8 cellular contexts compared by ENCODE assay signal in the genomic region with DNA sequence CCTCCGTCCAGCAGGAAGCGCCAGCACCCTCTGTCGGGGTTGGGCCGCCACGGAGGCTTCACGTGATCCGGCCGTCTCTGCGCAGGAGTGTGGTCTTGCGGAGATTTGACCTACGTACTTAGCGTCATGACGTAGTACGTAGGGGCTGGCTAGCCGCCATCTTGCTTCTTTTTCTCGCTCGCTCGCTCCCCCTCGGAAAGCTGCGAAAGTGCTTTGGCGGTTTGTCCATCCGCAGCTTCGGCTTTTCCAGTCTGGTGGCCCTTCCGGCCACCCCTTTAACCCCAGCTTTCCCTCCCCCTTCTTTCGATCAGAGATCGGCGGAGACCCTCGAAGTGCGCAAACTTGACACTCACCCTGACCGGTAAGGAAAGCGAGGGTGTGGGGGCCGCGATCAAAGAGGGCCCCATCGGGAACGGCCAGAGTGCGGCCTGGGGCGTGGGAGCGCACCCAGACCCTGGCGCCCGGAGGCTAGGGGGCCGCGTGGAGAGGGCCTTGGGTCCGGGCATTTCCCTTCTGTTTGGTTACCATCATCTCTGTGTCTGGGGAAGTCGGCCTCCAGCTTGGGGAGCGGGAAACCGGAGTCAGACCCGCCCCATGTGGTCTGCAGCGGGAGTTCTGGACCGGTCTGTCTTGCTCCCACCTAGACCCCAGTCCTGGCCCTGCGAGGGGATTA. TPM values are rescaled to one million over a fixed set of nuclear protein-coding genes. Genes with fewer than 3 reads are reported as not detected.
DNase-seq lines count a peak whose midpoint lies in the region; ATAC-seq and TF ChIP-seq lines count a peak whose summit lies in the region.

A gene (plus strand): TSS at position 156 of the 673 bp plus-strand sequence. CDS start 26,559 bp downstream, outside the sequence.

- H3K9me3 Mint-ChIP-seq in activated CD4-positive, alpha-beta memory T cell treated with anti-CD3 and anti-CD28 coated beads, Interleukin-2, amount 10 ng/mL, durations not matched to agents 7 days and 5 days: no peaks in the 10 kb centered on the region

- H3K27ac ChIP-seq in duodenal mucosa (ENCODE audit: low read depth, low read length): peak within 1 kb of the TSS; percentile 98

- H3K9me3 ChIP-seq in duodenal mucosa (ENCODE audit: control insufficient read depth in 1 of 2, low read length in 2 of 2): no peaks in the 10 kb centered on the region

- H3K36me3 ChIP-seq in duodenal mucosa (ENCODE audit: control insufficient read depth in 1 of 2, insufficient read depth in 2 of 2, low read length in 2 of 2): no peaks in the 10 kb centered on the region

- no peaks in the 10 kb centered on the region for H3K27me3 Mint-ChIP-seq in activated CD4-positive, alpha-beta memory T cell treated with anti-CD3 and anti-CD28 coated beads, Interleukin-2, amount 10 ng/mL, durations not matched to agents 7 days and 5 days

- CTCF ChIA-PET in activated CD4-positive, alpha-beta memory T cell treated with anti-CD3 and anti-CD28 coated beads, Interleukin-2, amount 10 ng/mL, durations not matched to agents 7 days and 5 days (lab: Charles Lee): interaction anchor here (0.5 to 3.0 kb wide), 38 partner anchors 9 to 500 kb away, joined by 3 to 32 read pairs (median 4); a partner anchor contains a TSS

- H3K27ac Mint-ChIP-seq in activated CD4-positive, alpha-beta memory T cell treated with anti-CD3 and anti-CD28 coated beads, Interleukin-2, amount 10 ng/mL, durations not matched to agents 7 days and 5 days: peak within 1 kb of the TSS; percentile 99

- H3K4me1 ChIP-seq in duodenal mucosa (ENCODE audit: control insufficient read depth in 1 of 2, insufficient read depth in 2 of 2, low read length in 2 of 2): peaks cover 32% of the 10 kb centered on the region in 2 donors

- H3K27me3 ChIP-seq in duodenal mucosa (ENCODE audit: control insufficient read depth in 1 of 2, insufficient read depth in 2 of 2, low read length in 2 of 2): no peaks in the 10 kb centered on the region

- peak within 1 kb of the TSS; percentile 98 to 99 for H3K9ac ChIP-seq in duodenal mucosa (ENCODE audit: low read depth in 1 of 2, low read length in 2 of 2)

- H3K4me3 ChIP-seq in duodenal mucosa (ENCODE audit: low read depth in 1 of 2, low read length in 2 of 2) (peak within 1 kb of the TSS; percentile 83 to 90), lower leg skin (ENCODE audit: low read depth, poor library complexity, severe bottlenecking) (peak within 1 kb of the TSS; percentile 99)

- TF ChIP-seq POLR2A in lower leg skin (IDR thresholded peaks at IDR 0.05): peak in 1 of 2 donors; percentile 61

- WGBS in lower leg skin, 2 donors: 1% methylated on average over 50 of the region's 50 CpGs

- no peak for TF ChIP-seq CTCF in lower leg skin (IDR thresholded peaks at IDR 0.05)

- peak; percentile 98 for ATAC-seq in GM19395 (IDR thresholded peaks at IDR 0.05; ENCODE audit: unreplicated experiment)
- ATAC-seq in HG03571 (IDR thresholded peaks at IDR 0.05; ENCODE audit: unreplicated experiment): peak; percentile 97

- H3K36me3 Mint-ChIP-seq in activated CD4-positive, alpha-beta memory T cell treated with anti-CD3 and anti-CD28 coated beads, Interleukin-2, amount 10 ng/mL, durations not matched to agents 7 days and 5 days (ENCODE audit: low read depth): peaks cover 34% of the 10 kb centered on the region

- POLR2A ChIA-PET in activated CD4-positive, alpha-beta memory T cell treated with anti-CD3 and anti-CD28 coated beads, Interleukin-2, amount 10 ng/mL, durations not matched to agents 7 days and 5 days (lab: Charles Lee): interaction anchor here (0.6 to 4.1 kb wide), 41 partner anchors 8 to 1690 kb away, joined by 3 to 37 read pairs (median 4); a partner anchor contains a TSS

- peak within 1 kb of the TSS; percentile 92 for H3K4me3 Mint-ChIP-seq in activated CD4-positive, alpha-beta memory T cell treated with anti-CD3 and anti-CD28 coated beads, Interleukin-2, amount 10 ng/mL, durations not matched to agents 7 days and 5 days

- peaks cover 48% of the 10 kb centered on the region for H3K4me1 Mint-ChIP-seq in activated CD4-positive, alpha-beta memory T cell treated with anti-CD3 and anti-CD28 coated beads, Interleukin-2, amount 10 ng/mL, durations not matched to agents 7 days and 5 days

- intact Hi-C loops in lower leg skin (cut with DNase I; ENCODE audit: low total_unique reads): no loop called here

- DNase-seq in CD1c-positive myeloid dendritic cell (ENCODE audit: extremely low spot score) (peak; percentile 99), NCI-H82 (lab: John Stamatoyannopoulos, UW) (peak; percentile 99), lower leg skin (ENCODE audit: low spot score in 2 of 2) (peak; percentile 98 to 100)
- peak; percentile 95 for DNase-seq in activated CD4-positive, alpha-beta memory T cell treated with anti-CD3 and anti-CD28 coated beads, Interleukin-2, amount 10 ng/mL, durations not matched to agents 7 days and 5 days
- DNase-seq in stimulated activated CD4-positive, alpha-beta T cell treated with anti-CD3 and anti-CD28 coated beads, TNF-alpha, amount 100 ng/mL, for 1 hour (ENCODE audit: low read depth in 3 of 3, low spot score in 1 of 3): peak; percentile 77 to 85 (median 84)

RNA-seq across cellular contexts. Expression of the gene that starts here (rescaled TPM):
- total RNA-seq in activated CD4-positive, alpha-beta memory T cell treated with anti-CD3 and anti-CD28 coated beads, Interleukin-2, amount 10 ng/mL, durations not matched to agents 7 days and 5 days: 100 to 1,000 TPM; 188 to 202 TPM
- total RNA-seq in lower leg skin: 10 to 100 TPM; 68.6 to 93.4 (median 83.1) TPM

Comparison
In these comparisons a context has a peak if more than half of its experiments do, and no peak if none do; other contexts are left out.
1. Peak in every context shown above with its lines: DNase-seq, ATAC-seq, H3K4me3 ChIP-seq and H3K27ac ChIP-seq.